17 cellular contexts compared by ENCODE assay signal in the genomic region with DNA sequence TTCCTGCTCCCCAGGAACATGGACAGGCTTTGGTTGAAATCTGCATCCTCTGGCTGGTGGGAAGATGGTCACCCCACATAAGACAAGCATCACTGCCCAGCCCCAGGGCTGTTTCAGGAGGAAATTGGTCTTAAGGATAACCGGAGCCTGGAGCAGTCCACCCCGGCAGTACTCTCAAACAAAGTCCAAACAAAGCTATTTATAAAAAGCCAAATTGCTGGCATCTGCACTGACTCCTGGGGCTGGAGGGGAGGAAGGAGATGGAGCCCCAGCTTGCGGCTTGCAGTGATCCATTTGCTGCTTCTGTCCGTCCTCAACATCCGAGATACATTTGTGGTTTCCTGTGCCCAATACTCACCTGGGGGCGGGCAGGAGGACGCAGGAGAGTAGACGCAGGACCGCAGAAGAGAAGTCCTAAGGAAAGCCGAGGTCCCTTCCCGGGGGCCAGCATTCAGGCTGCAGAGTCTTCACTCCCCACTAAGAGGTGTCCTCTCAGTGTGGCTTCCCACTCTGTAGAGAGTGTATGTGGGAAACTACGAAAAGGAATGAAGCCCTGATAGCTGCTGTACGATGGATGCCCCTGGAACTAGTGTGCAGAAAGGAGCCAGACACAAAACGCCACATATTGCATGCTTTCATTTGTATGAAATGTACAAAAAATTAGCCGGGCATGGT.
DNase-seq lines count a peak whose midpoint lies in the region; ATAC-seq, FAIRE-seq and TF ChIP-seq lines count a peak whose summit lies in the region.
"Had no signal": no experiment of that assay in that cellular context is flagged by ENCODE, and none has a peak within 500 bp of the region (broad histone marks: within the 10 kb centered on the region; RNA-seq: fewer than 3 reads in every experiment).

No MANE protein-coding gene starts in this region.

- peak overlapping the region; percentile 39 to 83 for H3K4ac ChIP-seq in mesenchymal stem cell (ENCODE audit: low read depth in 1 of 2, low read length in 2 of 2)

- H2BK5ac ChIP-seq in mesenchymal stem cell (ENCODE audit: low read depth, low read length, poor library complexity, severe bottlenecking), result no peak overlapping the region

- H2BK15ac ChIP-seq in mesenchymal stem cell (ENCODE audit: low read depth, poor library complexity, severe bottlenecking), result peak overlapping the region; percentile 53

- no peak overlapping the region for H3K27ac ChIP-seq in mesenchymal stem cell (ENCODE audit: low read length, poor library complexity, severe bottlenecking)
- no peak overlapping the region for H3K27ac ChIP-seq in aorta (ENCODE audit: low read depth in 1 of 2, low read length in 2 of 2)
- H3K27ac ChIP-seq: 22Rv1 had no signal

- 22% methylated on average over 13 of the region's 15 CpGs for WGBS in mesenchymal stem cell
- WGBS in aorta, 2 donors, result 26 to 33% methylated on average over 15 of the region's 15 CpGs

- peaks cover 6% of the 10 kb centered on the region for H3K9me3 ChIP-seq in mesenchymal stem cell (ENCODE audit: control insufficient read depth, low read length)
- H3K9me3 ChIP-seq in aorta (ENCODE audit: control insufficient read depth, low read length), result no peaks in the 10 kb centered on the region
- no peaks in the 10 kb centered on the region for H3K9me3 ChIP-seq in HAP-1
- H3K9me3 ChIP-seq: Caco-2 had no signal

- no peak overlapping the region for H2AK5ac ChIP-seq in mesenchymal stem cell (ENCODE audit: low read length, severe bottlenecking)

- in situ Hi-C loops in HAP-1 (cut with MboI; ENCODE audit: low sequenced_read_pairs), result no loop called here

- no peak overlapping the region for H2AFZ ChIP-seq in mesenchymal stem cell (ENCODE audit: low read depth, low read length)

- H3K27me3 ChIP-seq in mesenchymal stem cell (ENCODE audit: control insufficient read depth in 1 of 2, insufficient read depth in 1 of 2, low read length in 2 of 2) (peaks cover 82 to 89% of the 10 kb centered on the region in 2 experiments), aorta (ENCODE audit: control insufficient read depth in 1 of 2, insufficient read depth in 2 of 2, low read length in 1 of 2) (no peaks in the 10 kb centered on the region), HAP-1 (ENCODE audit: low read depth) (peaks cover 47% of the 10 kb centered on the region)

- ATAC-seq in aorta (ENCODE audit: low FRiP score), result no peak
- ATAC-seq: HCT116, PC-3, SK-N-SH treated with all-trans-retinoic acid at 6 μM for 48 hours had no signal

- H2BK12ac ChIP-seq in mesenchymal stem cell (ENCODE audit: low read length in 2 of 2), result peak overlapping the region; percentile 59 to 92

- H3K14ac ChIP-seq in mesenchymal stem cell (ENCODE audit: low read length in 2 of 2), result peak overlapping the region in 1 of 2 experiments; percentile 11

- H3K79me1 ChIP-seq in mesenchymal stem cell (replicated peaks; ENCODE audit: low read length, poor library complexity, severe bottlenecking), result no peaks in the 10 kb centered on the region

- H3K4me3 ChIP-seq in mesenchymal stem cell (ENCODE audit: insufficient read depth in 1 of 2, low read depth in 1 of 2, low read length in 2 of 2), result no peak overlapping the region
- H3K4me3 ChIP-seq in aorta (ENCODE audit: low read length in 2 of 2), result no peak overlapping the region
- H3K4me3 ChIP-seq in HAP-1, result no peak overlapping the region

- peak; percentile 47 for DNase-seq in activated effector memory CD4-positive, alpha-beta T cell treated with anti-CD3 and anti-CD28 coated beads, Interleukin-2, amount 50 U/mL, for 16 hours
- no peak for DNase-seq in activated effector memory CD4-positive, alpha-beta T cell treated with Interleukin-2 at 50 U/mL for 16 hours
- peak; percentile 33 for DNase-seq in UCSD-AML1 (lab: John Stamatoyannopoulos, UW; ENCODE audit: unreplicated experiment)
- DNase-seq in mesenchymal stem cell, result peak; percentile 59
- peak; percentile 39 to 57 for DNase-seq in aorta
- DNase-seq in DMS153 (lab: John Stamatoyannopoulos, UW), result no peak
- no peak for DNase-seq in GM12892 (ENCODE audit: insufficient read length)
- DNase-seq in HAP-1 (ENCODE audit: low spot score in 2 of 2), result no peak
- DNase-seq: NCI-H1105, NCI-H1694 treated with DMSO at 0.1 percent for 48 hours, NCI-H446, PC-3 had no signal

- H3K36me3 ChIP-seq in mesenchymal stem cell (ENCODE audit: control insufficient read depth in 1 of 2, insufficient read depth in 2 of 2, low read depth in 1 of 2, low read length in 2 of 2), result no peaks in the 10 kb centered on the region
- no peaks in the 10 kb centered on the region for H3K36me3 ChIP-seq in aorta (ENCODE audit: control insufficient read depth in 1 of 2, insufficient read depth in 2 of 2, low read length in 1 of 2)
- H3K36me3 ChIP-seq in HAP-1 (replicated peaks), result no peaks in the 10 kb centered on the region

- no peak for FAIRE-seq in GM12892 (lab: Jason Lieb, UNC)
- FAIRE-seq: GM18507 had no signal

- H4K8ac ChIP-seq in mesenchymal stem cell (ENCODE audit: low read length), result peak overlapping the region; percentile 80

- TF ChIP-seq POLR2A in GM12892 (IDR thresholded peaks at IDR 0.05; ENCODE audit: low read depth, low read length), result no peak

- peak overlapping the region; percentile 10 to 92 for H3K18ac ChIP-seq in mesenchymal stem cell (ENCODE audit: low read depth in 1 of 2, low read length in 2 of 2)

- intact Hi-C loops in aorta (cut with DNase I), result no loop called here

- H2BK120ac ChIP-seq in mesenchymal stem cell (ENCODE audit: low read depth, low read length), result peak overlapping the region; percentile 78

- peak overlapping the region; percentile 91 for H4K91ac ChIP-seq in mesenchymal stem cell (ENCODE audit: low read length)

- H3K4me2 ChIP-seq in mesenchymal stem cell (ENCODE audit: low read length, poor library complexity, severe bottlenecking), result no peak overlapping the region

- H3K23ac ChIP-seq in mesenchymal stem cell (ENCODE audit: low read length in 2 of 2), result peak overlapping the region in 1 of 2 experiments; percentile 14

- peaks cover 3% of the 10 kb centered on the region for H3K4me1 ChIP-seq in mesenchymal stem cell (ENCODE audit: control insufficient read depth, insufficient read depth, low read depth, low read length)
- H3K4me1 ChIP-seq in aorta (ENCODE audit: control insufficient read depth in 1 of 2, insufficient read depth in 2 of 2, low read length in 2 of 2), result no peaks in the 10 kb centered on the region
- H3K4me1 ChIP-seq in HAP-1, result no peaks in the 10 kb centered on the region

- H3K9ac ChIP-seq in mesenchymal stem cell (ENCODE audit: low read length), result no peak overlapping the region

Comparison
In these comparisons a context has a peak if more than half of its experiments do, and no peak if none do; other contexts are left out.
1. DNase-seq: peak in activated effector memory CD4-positive, alpha-beta T cell treated with anti-CD3 and anti-CD28 coated beads, Interleukin-2, amount 50 U/mL, for 16 hours (single experiment), UCSD-AML1 (single experiment), mesenchymal stem cell (single experiment) and aorta (2 of 2); none in activated effector memory CD4-positive, alpha-beta T cell treated with Interleukin-2 at 50 U/mL for 16 hours (single experiment), DMS153 (single experiment), GM12892 (single experiment) and HAP-1 (0 of 2).